Comparison of ENCODE assay signal across 1 cellular context in the genomic region with DNA sequence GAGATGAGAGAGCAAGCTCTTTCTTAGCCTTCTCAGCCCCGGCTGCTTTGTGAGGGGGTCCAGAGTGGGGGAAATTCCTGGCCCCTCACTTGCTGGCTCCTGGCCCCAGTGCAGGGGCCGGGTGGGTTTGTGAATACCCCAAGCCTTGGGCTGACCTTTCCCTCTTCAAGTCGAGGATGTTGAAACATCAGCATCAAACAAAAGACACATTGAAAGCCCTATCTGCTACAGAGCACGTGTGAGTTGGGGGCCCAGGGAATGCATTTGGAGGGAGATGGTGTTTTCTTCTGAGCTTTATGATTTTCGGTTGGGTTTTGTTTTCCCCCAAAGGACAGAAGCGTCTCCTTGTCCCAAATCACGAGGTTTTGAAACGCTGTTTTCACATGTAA.
TF ChIP-seq lines count a peak whose summit lies in the region.

No MANE protein-coding gene starts in this region.

TF ChIP-seq in HepG2, 621 proteins besides CTCF, POLR2A, EP300 and RAD21 (continued from another document):
- TF ChIP-seq ZNF142 (CRISPR knock-in tag; IDR thresholded peaks at IDR 0.05) (no peak), TFDP2 (CRISPR knock-in tag; IDR thresholded peaks at IDR 0.05) (0 out of 2 replicates have a peak, but pooled peaks have one; percentile 27), ZNF501 (CRISPR knock-in tag; IDR thresholded peaks at IDR 0.05) (no peak), ZBTB10 (CRISPR knock-in tag; IDR thresholded peaks at IDR 0.05; ENCODE audit: borderline replicate concordance) (peak; percentile 54; the same call in 1 of the 2 replicates), NR2C2 (CRISPR knock-in tag; IDR thresholded peaks at IDR 0.05; ENCODE audit: borderline replicate concordance) (peak; percentile 31), FOXA3 (CRISPR knock-in tag; IDR thresholded peaks at IDR 0.05) (peak; percentile 33; the same call in 1 of the 2 replicates), ZNF75D (CRISPR knock-in tag; IDR thresholded peaks at IDR 0.05; ENCODE audit: borderline replicate concordance) (no peak), MXI1 (IDR thresholded peaks at IDR 0.05; ENCODE audit: borderline replicate concordance, low read depth, low read length) (peak; percentile 25; the same call in 1 of the 3 replicates), NCOA2 (CRISPR knock-in tag; IDR thresholded peaks at IDR 0.05) (0 out of 2 replicates have a peak, but pooled peaks have one; percentile 23), HMG20B (CRISPR knock-in tag; conservative IDR thresholded peaks at IDR 0.05) (no peak), POLR2AphosphoS5 (IDR thresholded peaks at IDR 0.05; ENCODE audit: low read depth, low read length) (0 out of 2 replicates have a peak, but pooled peaks have one; percentile 9), NRL (CRISPR knock-in tag; IDR thresholded peaks at IDR 0.05; ENCODE audit: borderline replicate concordance) (peak; percentile 0; the same call in 1 of the 2 replicates), CEBPG (CRISPR knock-in tag; IDR thresholded peaks at IDR 0.05) (peak; percentile 43; the same call in 1 of the 2 replicates), NR2F2 (IDR thresholded peaks at IDR 0.05; ENCODE audit: borderline replicate concordance, low read depth) (peak; percentile 62; the same call in 1 of the 2 replicates), NFE2L2 (IDR thresholded peaks at IDR 0.05; ENCODE audit: low read length) (no peak), SAP130 (CRISPR knock-in tag; IDR thresholded peaks at IDR 0.05; ENCODE audit: low read depth) (peak; percentile 42), CEBPB (IDR thresholded peaks at IDR 0.05; ENCODE audit: borderline replicate concordance, low read depth, low read length) (0 out of 2 replicates have a peak, but pooled peaks have one; percentile 2), ZNF335 (CRISPR knock-in tag; IDR thresholded peaks at IDR 0.05) (peak; percentile 15), SMAD3 (CRISPR knock-in tag; IDR thresholded peaks at IDR 0.05) (0 out of 2 replicates have a peak, but pooled peaks have one; percentile 17), RFX5 (IDR thresholded peaks at IDR 0.05; ENCODE audit: low read depth, low read length) (no peak), ZNF614 (CRISPR knock-in tag; IDR thresholded peaks at IDR 0.05; ENCODE audit: borderline replicate concordance) (no peak)
- TF ChIP-seq, protein P1, sequence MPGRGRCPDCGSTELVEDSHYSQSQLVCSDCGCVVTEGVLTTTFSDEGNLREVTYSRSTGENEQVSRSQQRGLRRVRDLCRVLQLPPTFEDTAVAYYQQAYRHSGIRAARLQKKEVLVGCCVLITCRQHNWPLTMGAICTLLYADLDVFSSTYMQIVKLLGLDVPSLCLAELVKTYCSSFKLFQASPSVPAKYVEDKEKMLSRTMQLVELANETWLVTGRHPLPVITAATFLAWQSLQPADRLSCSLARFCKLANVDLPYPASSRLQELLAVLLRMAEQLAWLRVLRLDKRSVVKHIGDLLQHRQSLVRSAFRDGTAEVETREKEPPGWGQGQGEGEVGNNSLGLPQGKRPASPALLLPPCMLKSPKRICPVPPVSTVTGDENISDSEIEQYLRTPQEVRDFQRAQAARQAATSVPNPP (CRISPR knock-in tag; IDR thresholded peaks at IDR 0.05), result no peak
- TF ChIP-seq, protein P2, sequence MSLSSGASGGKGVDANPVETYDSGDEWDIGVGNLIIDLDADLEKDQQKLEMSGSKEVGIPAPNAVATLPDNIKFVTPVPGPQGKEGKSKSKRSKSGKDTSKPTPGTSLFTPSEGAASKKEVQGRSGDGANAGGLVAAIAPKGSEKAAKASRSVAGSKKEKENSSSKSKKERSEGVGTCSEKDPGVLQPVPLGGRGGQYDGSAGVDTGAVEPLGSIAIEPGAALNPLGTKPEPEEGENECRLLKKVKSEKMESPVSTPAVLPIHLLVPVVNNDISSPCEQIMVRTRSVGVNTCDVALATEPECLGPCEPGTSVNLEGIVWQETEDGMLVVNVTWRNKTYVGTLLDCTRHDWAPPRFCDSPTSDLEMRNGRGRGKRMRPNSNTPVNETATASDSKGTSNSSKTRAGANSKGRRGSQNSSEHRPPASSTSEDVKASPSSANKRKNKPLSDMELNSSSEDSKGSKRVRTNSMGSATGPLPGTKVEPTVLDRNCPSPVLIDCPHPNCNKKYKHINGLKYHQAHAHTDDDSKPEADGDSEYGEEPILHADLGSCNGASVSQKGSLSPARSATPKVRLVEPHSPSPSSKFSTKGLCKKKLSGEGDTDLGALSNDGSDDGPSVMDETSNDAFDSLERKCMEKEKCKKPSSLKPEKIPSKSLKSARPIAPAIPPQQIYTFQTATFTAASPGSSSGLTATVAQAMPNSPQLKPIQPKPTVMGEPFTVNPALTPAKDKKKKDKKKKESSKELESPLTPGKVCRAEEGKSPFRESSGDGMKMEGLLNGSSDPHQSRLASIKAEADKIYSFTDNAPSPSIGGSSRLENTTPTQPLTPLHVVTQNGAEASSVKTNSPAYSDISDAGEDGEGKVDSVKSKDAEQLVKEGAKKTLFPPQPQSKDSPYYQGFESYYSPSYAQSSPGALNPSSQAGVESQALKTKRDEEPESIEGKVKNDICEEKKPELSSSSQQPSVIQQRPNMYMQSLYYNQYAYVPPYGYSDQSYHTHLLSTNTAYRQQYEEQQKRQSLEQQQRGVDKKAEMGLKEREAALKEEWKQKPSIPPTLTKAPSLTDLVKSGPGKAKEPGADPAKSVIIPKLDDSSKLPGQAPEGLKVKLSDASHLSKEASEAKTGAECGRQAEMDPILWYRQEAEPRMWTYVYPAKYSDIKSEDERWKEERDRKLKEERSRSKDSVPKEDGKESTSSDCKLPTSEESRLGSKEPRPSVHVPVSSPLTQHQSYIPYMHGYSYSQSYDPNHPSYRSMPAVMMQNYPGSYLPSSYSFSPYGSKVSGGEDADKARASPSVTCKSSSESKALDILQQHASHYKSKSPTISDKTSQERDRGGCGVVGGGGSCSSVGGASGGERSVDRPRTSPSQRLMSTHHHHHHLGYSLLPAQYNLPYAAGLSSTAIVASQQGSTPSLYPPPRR (CRISPR knock-in tag; IDR thresholded peaks at IDR 0.05; ENCODE audit: borderline replicate concordance), result peak; percentile 37; the same call in 1 of the 2 replicates
- TF ChIP-seq, protein P3, sequence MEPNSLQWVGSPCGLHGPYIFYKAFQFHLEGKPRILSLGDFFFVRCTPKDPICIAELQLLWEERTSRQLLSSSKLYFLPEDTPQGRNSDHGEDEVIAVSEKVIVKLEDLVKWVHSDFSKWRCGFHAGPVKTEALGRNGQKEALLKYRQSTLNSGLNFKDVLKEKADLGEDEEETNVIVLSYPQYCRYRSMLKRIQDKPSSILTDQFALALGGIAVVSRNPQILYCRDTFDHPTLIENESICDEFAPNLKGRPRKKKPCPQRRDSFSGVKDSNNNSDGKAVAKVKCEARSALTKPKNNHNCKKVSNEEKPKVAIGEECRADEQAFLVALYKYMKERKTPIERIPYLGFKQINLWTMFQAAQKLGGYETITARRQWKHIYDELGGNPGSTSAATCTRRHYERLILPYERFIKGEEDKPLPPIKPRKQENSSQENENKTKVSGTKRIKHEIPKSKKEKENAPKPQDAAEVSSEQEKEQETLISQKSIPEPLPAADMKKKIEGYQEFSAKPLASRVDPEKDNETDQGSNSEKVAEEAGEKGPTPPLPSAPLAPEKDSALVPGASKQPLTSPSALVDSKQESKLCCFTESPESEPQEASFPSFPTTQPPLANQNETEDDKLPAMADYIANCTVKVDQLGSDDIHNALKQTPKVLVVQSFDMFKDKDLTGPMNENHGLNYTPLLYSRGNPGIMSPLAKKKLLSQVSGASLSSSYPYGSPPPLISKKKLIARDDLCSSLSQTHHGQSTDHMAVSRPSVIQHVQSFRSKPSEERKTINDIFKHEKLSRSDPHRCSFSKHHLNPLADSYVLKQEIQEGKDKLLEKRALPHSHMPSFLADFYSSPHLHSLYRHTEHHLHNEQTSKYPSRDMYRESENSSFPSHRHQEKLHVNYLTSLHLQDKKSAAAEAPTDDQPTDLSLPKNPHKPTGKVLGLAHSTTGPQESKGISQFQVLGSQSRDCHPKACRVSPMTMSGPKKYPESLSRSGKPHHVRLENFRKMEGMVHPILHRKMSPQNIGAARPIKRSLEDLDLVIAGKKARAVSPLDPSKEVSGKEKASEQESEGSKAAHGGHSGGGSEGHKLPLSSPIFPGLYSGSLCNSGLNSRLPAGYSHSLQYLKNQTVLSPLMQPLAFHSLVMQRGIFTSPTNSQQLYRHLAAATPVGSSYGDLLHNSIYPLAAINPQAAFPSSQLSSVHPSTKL (CRISPR knock-in tag; IDR thresholded peaks at IDR 0.05), result peak; percentile 20
- TF ChIP-seq, protein P4, sequence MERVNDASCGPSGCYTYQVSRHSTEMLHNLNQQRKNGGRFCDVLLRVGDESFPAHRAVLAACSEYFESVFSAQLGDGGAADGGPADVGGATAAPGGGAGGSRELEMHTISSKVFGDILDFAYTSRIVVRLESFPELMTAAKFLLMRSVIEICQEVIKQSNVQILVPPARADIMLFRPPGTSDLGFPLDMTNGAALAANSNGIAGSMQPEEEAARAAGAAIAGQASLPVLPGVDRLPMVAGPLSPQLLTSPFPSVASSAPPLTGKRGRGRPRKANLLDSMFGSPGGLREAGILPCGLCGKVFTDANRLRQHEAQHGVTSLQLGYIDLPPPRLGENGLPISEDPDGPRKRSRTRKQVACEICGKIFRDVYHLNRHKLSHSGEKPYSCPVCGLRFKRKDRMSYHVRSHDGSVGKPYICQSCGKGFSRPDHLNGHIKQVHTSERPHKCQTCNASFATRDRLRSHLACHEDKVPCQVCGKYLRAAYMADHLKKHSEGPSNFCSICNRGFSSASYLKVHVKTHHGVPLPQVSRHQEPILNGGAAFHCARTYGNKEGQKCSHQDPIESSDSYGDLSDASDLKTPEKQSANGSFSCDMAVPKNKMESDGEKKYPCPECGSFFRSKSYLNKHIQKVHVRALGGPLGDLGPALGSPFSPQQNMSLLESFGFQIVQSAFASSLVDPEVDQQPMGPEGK (CRISPR knock-in tag; IDR thresholded peaks at IDR 0.05), result peak; percentile 77
